ENCODE assay signal across 18 cellular contexts in the genomic region with DNA sequence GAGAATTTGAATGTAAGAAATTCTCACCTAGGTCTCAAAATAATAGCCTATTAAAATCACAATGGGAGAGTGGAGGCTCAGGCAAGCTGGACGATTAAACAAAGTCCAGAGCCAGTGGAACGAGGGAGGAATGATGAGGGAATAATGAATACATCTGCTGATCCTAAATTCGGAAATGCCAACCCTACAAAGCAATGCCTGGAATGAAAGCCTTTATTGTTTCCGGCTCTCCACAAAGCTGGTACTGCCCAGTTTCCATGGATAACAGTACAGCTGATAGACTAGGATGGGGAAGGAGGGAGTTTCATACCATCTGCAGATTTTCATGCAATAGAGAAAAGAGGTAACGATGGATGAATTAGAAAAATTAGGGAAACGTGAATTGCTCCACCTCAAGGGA.
"Had no signal": no experiment of that assay in that cellular context is flagged by ENCODE, and none has a peak within 500 bp of the region (broad histone marks: within the 10 kb centered on the region; RNA-seq: fewer than 3 reads in every experiment).

No MANE protein-coding gene starts in this region.

- DNase-seq: activated CD4-positive, alpha-beta T cell treated with anti-CD3 and anti-CD28 coated beads for 48 hours; activated CD4-positive, alpha-beta T cell treated with anti-CD3 and anti-CD28 coated beads, Interleukin-2, amount 50 U/mL, for 48 hours; activated CD8-positive, alpha-beta memory T cell treated with anti-CD3 and anti-CD28 coated beads, Interleukin-2, amount 50 U/mL, for 4 hours; activated gamma-delta T cell; activated T-cell treated with anti-CD3 and anti-CD28 coated beads, Interleukin-2, amount 50 U/mL, for 1 hour; effector CD8-positive, alpha-beta T cell; gastrocnemius medialis; immature natural killer cell; mesenchymal stem cell; pancreas; psoas muscle; spleen; stimulated activated naive CD4-positive, alpha-beta T cell; T-helper 17 cell; T1000; WERI-Rb-1 had no signal

- ATAC-seq: activated CD4-positive, CD25-positive, alpha-beta regulatory T cell treated with anti-CD3 and anti-CD28 coated beads, Interleukin-2, amount 50 U/mL, for 24 hours; activated naive CD4-positive, alpha-beta T cell treated with anti-CD3 and anti-CD28 coated beads, Interleukin-2, amount 50 U/mL, for 72 hours; gastrocnemius medialis; pancreas; psoas muscle; T-helper 17 cell had no signal
